Comparison of ENCODE assay signal across 8 cellular contexts in the genomic region with DNA sequence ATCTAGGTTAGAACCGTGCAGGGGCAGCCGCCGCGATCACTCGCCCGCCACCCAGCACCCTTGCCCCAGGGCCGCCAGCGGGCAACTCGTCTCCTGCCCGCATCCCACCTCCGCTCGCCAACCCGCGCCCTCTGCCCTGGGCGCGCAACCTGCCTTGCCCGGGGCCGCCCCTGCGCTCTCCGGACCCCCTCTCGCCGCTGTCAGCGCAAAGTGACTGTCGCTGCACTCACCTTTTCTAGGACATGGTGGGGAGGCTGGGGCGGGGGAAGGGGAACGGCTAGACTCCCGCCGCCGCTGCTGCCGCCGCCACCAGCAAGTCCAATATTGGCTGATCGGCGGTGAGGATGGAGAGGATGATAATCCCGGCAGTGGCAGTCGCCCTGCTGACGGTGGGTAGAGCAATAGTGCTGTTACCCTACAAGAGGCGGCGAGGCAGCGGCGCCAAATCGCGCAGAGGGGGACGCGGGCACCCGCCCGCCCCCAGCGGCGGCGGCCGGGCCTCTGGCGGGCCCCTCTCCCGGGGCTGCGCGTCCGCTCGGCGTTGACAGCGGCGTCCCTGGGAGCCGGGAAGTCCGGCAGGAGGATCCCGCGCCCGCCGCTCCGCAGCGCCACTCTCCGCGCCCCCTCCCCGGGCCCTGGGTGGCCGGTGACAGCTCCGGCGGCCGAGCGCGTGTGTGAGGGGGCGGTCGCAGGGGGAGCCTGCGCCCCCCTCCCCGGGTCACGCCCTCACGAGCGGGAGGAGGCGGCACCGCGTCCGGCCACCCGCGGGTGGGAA. TPM values are rescaled to one million over a fixed set of nuclear protein-coding genes. Genes with fewer than 3 reads are reported as not detected.
DNase-seq lines count a peak whose midpoint lies in the region; ATAC-seq, FAIRE-seq and TF ChIP-seq lines count a peak whose summit lies in the region.

No MANE protein-coding gene starts in this region.

- H3K27ac Mint-ChIP-seq in MCF 10A (ENCODE audit: low read depth, unreplicated experiment): no peak overlapping the region

- FAIRE-seq in GM12892 (lab: Jason Lieb, UNC): no peak

- no peak for TF ChIP-seq CTCF in MCF 10A (IDR thresholded peaks at IDR 0.05; ENCODE audit: unreplicated experiment)

- peak; percentile 3 for ATAC-seq in left colon
- ATAC-seq in HG03460 (IDR thresholded peaks at IDR 0.05; ENCODE audit: unreplicated experiment): no peak
- ATAC-seq in GM18498 (IDR thresholded peaks at IDR 0.05; ENCODE audit: unreplicated experiment): no peak

- H3K4me1 Mint-ChIP-seq in MCF 10A (ENCODE audit: insufficient read depth, unreplicated experiment): peaks cover 15% of the 10 kb centered on the region

- no peak for TF ChIP-seq POLR2A in GM12892 (IDR thresholded peaks at IDR 0.05; ENCODE audit: low read depth, low read length)

- peak overlapping the region; percentile 98 for H3K4me3 Mint-ChIP-seq in MCF 10A (ENCODE audit: unreplicated experiment)

- DNase-seq in GM12892 (ENCODE audit: insufficient read length): peak; percentile 7
- peak; percentile 37 for DNase-seq in T-helper 22 cell (ENCODE audit: low read depth)
- no peak for DNase-seq in MCF 10A (ENCODE audit: unreplicated experiment)
- peak; percentile 46 to 55 for DNase-seq in left colon
- peak; percentile 16 to 25 for DNase-seq in stimulated activated CD4-positive, alpha-beta T cell treated with anti-CD3 and anti-CD28 coated beads, Interleukin-15, amount 100 ng/mL, for 1 hour (ENCODE audit: low read depth in 1 of 2, low spot score in 1 of 2)
- no peak for DNase-seq in AG08395 (ENCODE audit: low spot score)

- no peaks in the 10 kb centered on the region for H3K36me3 Mint-ChIP-seq in MCF 10A (ENCODE audit: insufficient read depth, unreplicated experiment)

- H3K27me3 Mint-ChIP-seq in MCF 10A (ENCODE audit: insufficient read depth, unreplicated experiment): peaks cover 23% of the 10 kb centered on the region

- POLR2A ChIA-PET in MCF 10A (lab: Yijun Ruan, JAX): interaction anchor here (0.8 to 1.2 kb wide), 2 partner anchors 259 to 438 kb away, joined by 3 to 4 read pairs; no protein-coding TSS in a partner anchor

- CTCF ChIA-PET in MCF 10A (lab: Yijun Ruan, JAX): interaction anchor here (0.7 to 1.6 kb wide), 2 partner anchors 390 to 820 kb away, joined by 4 to 6 read pairs; no protein-coding TSS in a partner anchor

- no TSS peak for BruUV-seq in MCF 10A (replicated peaks; lab: Mats Ljungman, UMichigan)

- intact Hi-C loops in MCF 10A (cut with micrococcal nuclease) (loop anchor here (5.0 kb wide), 2 partner anchors 818 to 1453 kb away; no protein-coding TSS in a partner anchor), left colon (cut with DNase I, micrococcal nuclease) (loop anchor here in 1 of 2 donors (5.0 kb wide), 1 partner anchor 157 kb away; no protein-coding TSS in a partner anchor)

- no peaks in the 10 kb centered on the region for H3K9me3 Mint-ChIP-seq in MCF 10A (ENCODE audit: unreplicated experiment)

RNA-seq across cellular contexts. Expression of a gene that starts 2.3 kb away (rescaled TPM):
- polyA plus RNA-seq in GM12892 (2012; ENCODE audit: missing spikeins): 0.25 TPM
- total RNA-seq in MCF 10A (2022) (0.21 and 0.34 TPM in 2 replicates), left colon (100 to 1,000 TPM; 113 to 131 TPM)

Comparison
In these comparisons a context has a peak if more than half of its experiments do, and no peak if none do; other contexts are left out.
1. DNase-seq: peak in GM12892 (single experiment), T-helper 22 cell (single experiment), left colon (2 of 2) and stimulated activated CD4-positive, alpha-beta T cell treated with anti-CD3 and anti-CD28 coated beads, Interleukin-15, amount 100 ng/mL, for 1 hour (2 of 2); none in MCF 10A (single experiment) and AG08395 (single experiment).
2. RNA of a gene that starts 2.3 kb away (total RNA-seq): 113 to 131 TPM in left colon; 0.21 to 0.34 TPM in MCF 10A; every median in the first group is over 10 times any median in the second.